Comparison of ENCODE assay signal across 8 cellular contexts in genomic region chr14:24365600-24366374, GRCh38. TPM values are rescaled to one million over a fixed set of nuclear protein-coding genes. Genes with fewer than 3 reads are reported as not detected.
DNase-seq lines count a peak whose midpoint lies in the region; ATAC-seq and TF ChIP-seq lines count a peak whose summit lies in the region.

No MANE protein-coding gene starts in this region.

- peak; percentile 97 for DNase-seq in ELF-1 (ENCODE audit: low read depth, low spot score)
- DNase-seq in NCI-H345 (lab: John Stamatoyannopoulos, UW) = peak; percentile 60
- peak; percentile 49 for DNase-seq in activated CD4-positive, alpha-beta T cell treated with anti-CD3 and anti-CD28 coated beads, Interleukin-2, amount 50 U/mL, for 1 hour
- DNase-seq in dermis blood vessel endothelial cell = peak; percentile 98
- peak; percentile 80 to 88 for DNase-seq in left lung
- peak; percentile 55 to 60 for DNase-seq in stimulated activated CD4-positive, alpha-beta T cell treated with anti-CD3 and anti-CD28 coated beads, Interleukin-4, amount 100 ng/mL, for 4 hours

- H3K4me1 ChIP-seq in left lung = peaks cover 5 to 29% of the 10 kb centered on the region in 2 donors

- H3K27me3 ChIP-seq in left lung = peaks cover 0 to 58% of the 10 kb centered on the region in 2 donors

- peak overlapping the region; percentile 78 to 94 for H3K27ac ChIP-seq in left lung

- ATAC-seq in HG02885 (IDR thresholded peaks at IDR 0.05; ENCODE audit: poor library complexity, unreplicated experiment) = peak; percentile 47
- ATAC-seq in left lung = peak; percentile 56
- no peak for ATAC-seq in GM18870 (IDR thresholded peaks at IDR 0.05; ENCODE audit: unreplicated experiment)

- intact Hi-C loops in left lung (cut with DNase I) = loop anchor here in 1 of 2 donors (5.0 kb wide), 1 partner anchor 67 kb away; no protein-coding TSS in a partner anchor

- H3K9me3 ChIP-seq in left lung = no peaks in the 10 kb centered on the region

- H3K4me3 ChIP-seq in left lung = peak overlapping the region; percentile 14 to 46

- peak; percentile 55 to 83 for TF ChIP-seq CTCF in left lung (IDR thresholded peaks at IDR 0.05)

- no peaks in the 10 kb centered on the region for H3K36me3 ChIP-seq in left lung

RNA-seq across cellular contexts. Expression of gene NFATC4, which starts 2.2 kb away (rescaled TPM):
- total RNA-seq in dermis blood vessel endothelial cell (8.8 and 11.1 TPM in 2 replicates), left lung (10 to 100 TPM; 39.4 to 64.2 TPM)

RNA-seq across cellular contexts. Expression of gene RIPK3, which starts 26.0 kb away (rescaled TPM):
- total RNA-seq in dermis blood vessel endothelial cell (4.7 and 5.8 TPM in 2 replicates), left lung (10 to 100 TPM; 16.1 to 26.3 TPM)

RNA-seq across cellular contexts. Expression of gene ADCY4, which starts 30.9 kb away (rescaled TPM):
- total RNA-seq in dermis blood vessel endothelial cell = 68.4 and 138 TPM in 2 replicates
- 10 to 100 TPM; 38.2 to 45.2 TPM for total RNA-seq in left lung

RNA-seq across cellular contexts. Expression of gene NYNRIN, which starts 33.0 kb away (rescaled TPM):
- 12.6 and 17.0 TPM in 2 replicates for total RNA-seq in dermis blood vessel endothelial cell
- total RNA-seq in left lung = 10 to 100 TPM; 16.2 to 23.4 TPM

RNA-seq across cellular contexts. Expression of gene LTB4R, which starts 54.5 kb away (rescaled TPM):
- total RNA-seq in dermis blood vessel endothelial cell = 3.5 and 3.6 TPM in 2 replicates
- 10 to 100 TPM in 1 of 2 donors, 1 to 10 TPM in 1; 5.9 to 26.1 TPM for total RNA-seq in left lung
